In genomic region chr10:88835910-88836221, GRCh38 we compare ENCODE assay signal across 1 cellular context.
TF ChIP-seq lines count a peak whose summit lies in the region.

No MANE protein-coding gene starts in this region.

TF ChIP-seq in HCT116, 20 proteins besides CTCF, POLR2A, EP300 and RAD21 (continued from another document):
- TF ChIP-seq REST (IDR thresholded peaks at IDR 0.05; ENCODE audit: low read depth): no peak
- no peak for TF ChIP-seq EZH2phosphoT487 (IDR thresholded peaks at IDR 0.05; ENCODE audit: borderline replicate concordance)
- TF ChIP-seq SRF (IDR thresholded peaks at IDR 0.05; ENCODE audit: low read depth): no peak
- TF ChIP-seq ZFX (IDR thresholded peaks at IDR 0.05): no peak
- TF ChIP-seq TCF7L2 (IDR thresholded peaks at IDR 0.05; ENCODE audit: borderline replicate concordance, extremely low read depth, insufficient read depth, insufficient read length): no peak
- no peak for TF ChIP-seq ATF3 (IDR thresholded peaks at IDR 0.05)
- TF ChIP-seq MAX (IDR thresholded peaks at IDR 0.05): no peak
- TF ChIP-seq SP1 (IDR thresholded peaks at IDR 0.05; ENCODE audit: low read depth): no peak
- TF ChIP-seq ZNF274 (IDR thresholded peaks at IDR 0.05; ENCODE audit: low read depth, low read length): no peak
- no peak for TF ChIP-seq JUND (IDR thresholded peaks at IDR 0.05)
- TF ChIP-seq ZBTB33 (IDR thresholded peaks at IDR 0.05; ENCODE audit: extremely low read depth, insufficient replicate concordance, low read length): no peak
- no peak for TF ChIP-seq FOSL1 (IDR thresholded peaks at IDR 0.05; ENCODE audit: low read depth)
- no peak for TF ChIP-seq EGR1 (IDR thresholded peaks at IDR 0.05; ENCODE audit: low read depth)
- no peak for TF ChIP-seq ELF1 (IDR thresholded peaks at IDR 0.05; ENCODE audit: borderline replicate concordance, low read depth)
